1 cellular context compared by ENCODE assay signal in the genomic region with DNA sequence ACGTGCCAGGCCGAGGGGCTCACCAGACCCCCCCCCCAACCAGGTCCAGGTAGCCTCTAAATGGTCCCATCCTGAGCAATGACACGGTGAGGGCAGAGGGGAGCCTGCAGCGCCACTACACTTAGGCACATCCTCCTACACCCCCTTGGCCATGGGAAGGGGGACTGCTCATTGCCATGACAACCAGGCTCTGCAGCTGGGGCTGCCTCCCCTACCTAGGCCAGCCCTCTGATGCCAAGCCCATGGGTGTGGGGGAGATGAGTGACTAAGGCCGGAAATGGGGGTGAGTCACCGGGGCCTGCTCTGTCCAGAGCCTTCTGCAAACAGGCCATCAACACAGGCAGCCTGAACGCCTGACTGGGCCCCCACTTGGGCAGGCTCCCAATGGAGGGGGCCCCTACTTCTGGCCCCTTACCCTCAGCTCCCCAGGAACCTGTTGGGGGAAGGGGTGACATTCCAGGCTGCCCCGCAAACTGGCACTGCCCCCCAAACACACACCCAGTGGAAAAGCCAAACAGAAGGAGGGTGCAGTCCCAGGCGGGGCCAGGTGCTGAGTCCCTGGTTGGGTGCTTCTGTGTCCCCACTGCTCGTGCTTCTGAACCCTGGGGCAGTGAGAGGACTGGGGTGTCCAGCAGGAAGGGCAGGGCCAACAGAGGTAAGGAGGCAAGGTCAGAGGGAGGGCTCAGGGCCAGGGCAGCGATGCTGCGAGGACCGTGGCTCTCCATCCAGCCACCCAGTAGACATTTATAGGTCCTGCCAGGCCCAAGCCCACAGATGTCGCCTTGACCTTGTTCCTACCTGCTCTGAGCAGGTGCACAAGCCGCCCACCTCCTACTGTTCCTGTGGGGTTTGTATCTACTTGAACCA.
TF ChIP-seq lines count a peak whose summit lies in the region.

No MANE protein-coding gene starts in this region.

TF ChIP-seq in HepG2, 621 proteins besides CTCF, POLR2A, EP300 and RAD21 (continued from another document and continues in another):
- TF ChIP-seq, protein P1, sequence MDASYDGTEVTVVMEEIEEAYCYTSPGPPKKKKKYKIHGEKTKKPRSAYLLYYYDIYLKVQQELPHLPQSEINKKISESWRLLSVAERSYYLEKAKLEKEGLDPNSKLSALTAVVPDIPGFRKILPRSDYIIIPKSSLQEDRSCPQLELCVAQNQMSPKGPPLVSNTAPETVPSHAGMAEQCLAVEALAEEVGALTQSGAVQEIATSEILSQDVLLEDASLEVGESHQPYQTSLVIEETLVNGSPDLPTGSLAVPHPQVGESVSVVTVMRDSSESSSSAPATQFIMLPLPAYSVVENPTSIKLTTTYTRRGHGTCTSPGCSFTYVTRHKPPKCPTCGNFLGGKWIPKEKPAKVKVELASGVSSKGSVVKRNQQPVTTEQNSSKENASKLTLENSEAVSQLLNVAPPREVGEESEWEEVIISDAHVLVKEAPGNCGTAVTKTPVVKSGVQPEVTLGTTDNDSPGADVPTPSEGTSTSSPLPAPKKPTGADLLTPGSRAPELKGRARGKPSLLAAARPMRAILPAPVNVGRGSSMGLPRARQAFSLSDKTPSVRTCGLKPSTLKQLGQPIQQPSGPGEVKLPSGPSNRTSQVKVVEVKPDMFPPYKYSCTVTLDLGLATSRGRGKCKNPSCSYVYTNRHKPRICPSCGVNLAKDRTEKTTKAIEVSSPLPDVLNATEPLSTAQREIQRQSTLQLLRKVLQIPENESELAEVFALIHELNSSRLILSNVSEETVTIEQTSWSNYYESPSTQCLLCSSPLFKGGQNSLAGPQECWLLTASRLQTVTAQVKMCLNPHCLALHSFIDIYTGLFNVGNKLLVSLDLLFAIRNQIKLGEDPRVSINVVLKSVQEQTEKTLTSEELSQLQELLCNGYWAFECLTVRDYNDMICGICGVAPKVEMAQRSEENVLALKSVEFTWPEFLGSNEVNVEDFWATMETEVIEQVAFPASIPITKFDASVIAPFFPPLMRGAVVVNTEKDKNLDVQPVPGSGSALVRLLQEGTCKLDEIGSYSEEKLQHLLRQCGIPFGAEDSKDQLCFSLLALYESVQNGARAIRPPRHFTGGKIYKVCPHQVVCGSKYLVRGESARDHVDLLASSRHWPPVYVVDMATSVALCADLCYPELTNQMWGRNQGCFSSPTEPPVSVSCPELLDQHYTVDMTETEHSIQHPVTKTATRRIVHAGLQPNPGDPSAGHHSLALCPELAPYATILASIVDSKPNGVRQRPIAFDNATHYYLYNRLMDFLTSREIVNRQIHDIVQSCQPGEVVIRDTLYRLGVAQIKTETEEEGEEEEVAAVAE (CRISPR knock-in tag; IDR thresholded peaks at IDR 0.05; ENCODE audit: borderline replicate concordance), result no peak; the same call in 1 of the 2 replicates
- TF ChIP-seq ZNF670 (CRISPR knock-in tag; IDR thresholded peaks at IDR 0.05; ENCODE audit: borderline replicate concordance), result peak; percentile 73; the same call in 1 of the 2 replicates
- TF ChIP-seq ZNF547 (CRISPR knock-in tag; IDR thresholded peaks at IDR 0.05), result peak; percentile 88
- TF ChIP-seq HIVEP1 (CRISPR knock-in tag; IDR thresholded peaks at IDR 0.05), result peak; percentile 74
- no peak for TF ChIP-seq NFKB2 (CRISPR knock-in tag; IDR thresholded peaks at IDR 0.05; ENCODE audit: borderline replicate concordance)
- no peak for TF ChIP-seq ZNF720 (CRISPR knock-in tag; IDR thresholded peaks at IDR 0.05)
- TF ChIP-seq ZNF564 (CRISPR knock-in tag; IDR thresholded peaks at IDR 0.05), result no peak
- no peak; the same call in 1 of the 2 replicates for TF ChIP-seq ZSCAN25 (CRISPR knock-in tag; IDR thresholded peaks at IDR 0.05)
- TF ChIP-seq, protein P2, sequence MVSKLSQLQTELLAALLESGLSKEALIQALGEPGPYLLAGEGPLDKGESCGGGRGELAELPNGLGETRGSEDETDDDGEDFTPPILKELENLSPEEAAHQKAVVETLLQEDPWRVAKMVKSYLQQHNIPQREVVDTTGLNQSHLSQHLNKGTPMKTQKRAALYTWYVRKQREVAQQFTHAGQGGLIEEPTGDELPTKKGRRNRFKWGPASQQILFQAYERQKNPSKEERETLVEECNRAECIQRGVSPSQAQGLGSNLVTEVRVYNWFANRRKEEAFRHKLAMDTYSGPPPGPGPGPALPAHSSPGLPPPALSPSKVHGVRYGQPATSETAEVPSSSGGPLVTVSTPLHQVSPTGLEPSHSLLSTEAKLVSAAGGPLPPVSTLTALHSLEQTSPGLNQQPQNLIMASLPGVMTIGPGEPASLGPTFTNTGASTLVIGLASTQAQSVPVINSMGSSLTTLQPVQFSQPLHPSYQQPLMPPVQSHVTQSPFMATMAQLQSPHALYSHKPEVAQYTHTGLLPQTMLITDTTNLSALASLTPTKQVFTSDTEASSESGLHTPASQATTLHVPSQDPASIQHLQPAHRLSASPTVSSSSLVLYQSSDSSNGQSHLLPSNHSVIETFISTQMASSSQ (IDR thresholded peaks at IDR 0.05; ENCODE audit: low read depth), result 0 out of 2 replicates have a peak, but pooled peaks have one; percentile 26
- TF ChIP-seq, protein P2 (CRISPR knock-in tag; IDR thresholded peaks at IDR 0.05; ENCODE audit: borderline replicate concordance), result no peak
- peak; percentile 74 for TF ChIP-seq ZNF567 (CRISPR knock-in tag; IDR thresholded peaks at IDR 0.05; ENCODE audit: borderline replicate concordance)
- TF ChIP-seq ATF7 (IDR thresholded peaks at IDR 0.05), result no peak
- peak; percentile 37; the same call in 1 of the 2 replicates for TF ChIP-seq ATF7 (CRISPR knock-in tag; IDR thresholded peaks at IDR 0.05)
- no peak for TF ChIP-seq ZC3H4 (CRISPR knock-in tag; IDR thresholded peaks at IDR 0.05; ENCODE audit: borderline replicate concordance)
- no peak for TF ChIP-seq ZFP37 (CRISPR knock-in tag; IDR thresholded peaks at IDR 0.05; ENCODE audit: borderline replicate concordance)
- TF ChIP-seq, protein P3, sequence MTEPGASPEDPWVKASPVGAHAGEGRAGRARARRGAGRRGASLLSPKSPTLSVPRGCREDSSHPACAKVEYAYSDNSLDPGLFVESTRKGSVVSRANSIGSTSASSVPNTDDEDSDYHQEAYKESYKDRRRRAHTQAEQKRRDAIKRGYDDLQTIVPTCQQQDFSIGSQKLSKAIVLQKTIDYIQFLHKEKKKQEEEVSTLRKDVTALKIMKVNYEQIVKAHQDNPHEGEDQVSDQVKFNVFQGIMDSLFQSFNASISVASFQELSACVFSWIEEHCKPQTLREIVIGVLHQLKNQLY (CRISPR knock-in tag; IDR thresholded peaks at IDR 0.05), result no peak
- TF ChIP-seq THAP11 (CRISPR knock-in tag; IDR thresholded peaks at IDR 0.05), result peak; percentile 67
- TF ChIP-seq, protein P4, sequence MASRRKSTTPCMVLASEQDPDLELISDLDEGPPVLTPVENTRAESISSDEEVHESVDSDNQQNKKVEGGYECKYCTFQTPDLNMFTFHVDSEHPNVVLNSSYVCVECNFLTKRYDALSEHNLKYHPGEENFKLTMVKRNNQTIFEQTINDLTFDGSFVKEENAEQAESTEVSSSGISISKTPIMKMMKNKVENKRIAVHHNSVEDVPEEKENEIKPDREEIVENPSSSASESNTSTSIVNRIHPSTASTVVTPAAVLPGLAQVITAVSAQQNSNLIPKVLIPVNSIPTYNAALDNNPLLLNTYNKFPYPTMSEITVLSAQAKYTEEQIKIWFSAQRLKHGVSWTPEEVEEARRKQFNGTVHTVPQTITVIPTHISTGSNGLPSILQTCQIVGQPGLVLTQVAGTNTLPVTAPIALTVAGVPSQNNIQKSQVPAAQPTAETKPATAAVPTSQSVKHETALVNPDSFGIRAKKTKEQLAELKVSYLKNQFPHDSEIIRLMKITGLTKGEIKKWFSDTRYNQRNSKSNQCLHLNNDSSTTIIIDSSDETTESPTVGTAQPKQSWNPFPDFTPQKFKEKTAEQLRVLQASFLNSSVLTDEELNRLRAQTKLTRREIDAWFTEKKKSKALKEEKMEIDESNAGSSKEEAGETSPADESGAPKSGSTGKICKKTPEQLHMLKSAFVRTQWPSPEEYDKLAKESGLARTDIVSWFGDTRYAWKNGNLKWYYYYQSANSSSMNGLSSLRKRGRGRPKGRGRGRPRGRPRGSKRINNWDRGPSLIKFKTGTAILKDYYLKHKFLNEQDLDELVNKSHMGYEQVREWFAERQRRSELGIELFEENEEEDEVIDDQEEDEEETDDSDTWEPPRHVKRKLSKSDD (CRISPR knock-in tag; IDR thresholded peaks at IDR 0.05; ENCODE audit: low read depth), result no peak
- 0 out of 2 replicates have a peak, but pooled peaks have one; percentile 6 for TF ChIP-seq RFX5 (IDR thresholded peaks at IDR 0.05; ENCODE audit: low read depth, low read length)
- TF ChIP-seq NR2F1 (CRISPR knock-in tag; IDR thresholded peaks at IDR 0.05), result peak in 1 of 2 experiments; percentile 56; a peak in 1 of 4 replicates
- peak; percentile 95 for TF ChIP-seq SRSF1 (optimal IDR thresholded peaks at IDR 0.05; ENCODE audit: low read depth, low read length)
- TF ChIP-seq, protein P5, sequence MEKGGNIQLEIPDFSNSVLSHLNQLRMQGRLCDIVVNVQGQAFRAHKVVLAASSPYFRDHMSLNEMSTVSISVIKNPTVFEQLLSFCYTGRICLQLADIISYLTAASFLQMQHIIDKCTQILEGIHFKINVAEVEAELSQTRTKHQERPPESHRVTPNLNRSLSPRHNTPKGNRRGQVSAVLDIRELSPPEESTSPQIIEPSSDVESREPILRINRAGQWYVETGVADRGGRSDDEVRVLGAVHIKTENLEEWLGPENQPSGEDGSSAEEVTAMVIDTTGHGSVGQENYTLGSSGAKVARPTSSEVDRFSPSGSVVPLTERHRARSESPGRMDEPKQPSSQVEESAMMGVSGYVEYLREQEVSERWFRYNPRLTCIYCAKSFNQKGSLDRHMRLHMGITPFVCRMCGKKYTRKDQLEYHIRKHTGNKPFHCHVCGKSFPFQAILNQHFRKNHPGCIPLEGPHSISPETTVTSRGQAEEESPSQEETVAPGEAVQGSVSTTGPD (CRISPR knock-in tag; IDR thresholded peaks at IDR 0.05), result no peak
- TF ChIP-seq SMARCE1 (IDR thresholded peaks at IDR 0.05; ENCODE audit: borderline replicate concordance), result no peak
- TF ChIP-seq, protein P6, sequence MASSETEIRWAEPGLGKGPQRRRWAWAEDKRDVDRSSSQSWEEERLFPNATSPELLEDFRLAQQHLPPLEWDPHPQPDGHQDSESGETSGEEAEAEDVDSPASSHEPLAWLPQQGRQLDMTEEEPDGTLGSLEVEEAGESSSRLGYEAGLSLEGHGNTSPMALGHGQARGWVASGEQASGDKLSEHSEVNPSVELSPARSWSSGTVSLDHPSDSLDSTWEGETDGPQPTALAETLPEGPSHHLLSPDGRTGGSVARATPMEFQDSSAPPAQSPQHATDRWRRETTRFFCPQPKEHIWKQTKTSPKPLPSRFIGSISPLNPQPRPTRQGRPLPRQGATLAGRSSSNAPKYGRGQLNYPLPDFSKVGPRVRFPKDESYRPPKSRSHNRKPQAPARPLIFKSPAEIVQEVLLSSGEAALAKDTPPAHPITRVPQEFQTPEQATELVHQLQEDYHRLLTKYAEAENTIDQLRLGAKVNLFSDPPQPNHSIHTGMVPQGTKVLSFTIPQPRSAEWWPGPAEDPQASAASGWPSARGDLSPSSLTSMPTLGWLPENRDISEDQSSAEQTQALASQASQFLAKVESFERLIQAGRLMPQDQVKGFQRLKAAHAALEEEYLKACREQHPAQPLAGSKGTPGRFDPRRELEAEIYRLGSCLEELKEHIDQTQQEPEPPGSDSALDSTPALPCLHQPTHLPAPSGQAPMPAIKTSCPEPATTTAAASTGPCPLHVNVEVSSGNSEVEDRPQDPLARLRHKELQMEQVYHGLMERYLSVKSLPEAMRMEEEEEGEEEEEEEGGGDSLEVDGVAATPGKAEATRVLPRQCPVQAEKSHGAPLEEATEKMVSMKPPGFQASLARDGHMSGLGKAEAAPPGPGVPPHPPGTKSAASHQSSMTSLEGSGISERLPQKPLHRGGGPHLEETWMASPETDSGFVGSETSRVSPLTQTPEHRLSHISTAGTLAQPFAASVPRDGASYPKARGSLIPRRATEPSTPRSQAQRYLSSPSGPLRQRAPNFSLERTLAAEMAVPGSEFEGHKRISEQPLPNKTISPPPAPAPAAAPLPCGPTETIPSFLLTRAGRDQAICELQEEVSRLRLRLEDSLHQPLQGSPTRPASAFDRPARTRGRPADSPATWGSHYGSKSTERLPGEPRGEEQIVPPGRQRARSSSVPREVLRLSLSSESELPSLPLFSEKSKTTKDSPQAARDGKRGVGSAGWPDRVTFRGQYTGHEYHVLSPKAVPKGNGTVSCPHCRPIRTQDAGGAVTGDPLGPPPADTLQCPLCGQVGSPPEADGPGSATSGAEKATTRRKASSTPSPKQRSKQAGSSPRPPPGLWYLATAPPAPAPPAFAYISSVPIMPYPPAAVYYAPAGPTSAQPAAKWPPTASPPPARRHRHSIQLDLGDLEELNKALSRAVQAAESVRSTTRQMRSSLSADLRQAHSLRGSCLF (CRISPR knock-in tag; IDR thresholded peaks at IDR 0.05; ENCODE audit: borderline replicate concordance), result no peak
- 0 out of 2 replicates have a peak, but pooled peaks have one; percentile 8 for TF ChIP-seq ZNF614 (CRISPR knock-in tag; IDR thresholded peaks at IDR 0.05; ENCODE audit: borderline replicate concordance)
- peak; percentile 66 for TF ChIP-seq PTBP1 (IDR thresholded peaks at IDR 0.05; ENCODE audit: low read depth, low read length, poor library complexity, severe bottlenecking)
- peak; percentile 96 for TF ChIP-seq KDM3A (CRISPR knock-in tag; IDR thresholded peaks at IDR 0.05; ENCODE audit: low read depth)
- TF ChIP-seq ZNF772 (CRISPR knock-in tag; IDR thresholded peaks at IDR 0.05), result peak; percentile 77
- TF ChIP-seq PAF1 (CRISPR knock-in tag; IDR thresholded peaks at IDR 0.05), result no peak
- TF ChIP-seq SIN3B (IDR thresholded peaks at IDR 0.05; ENCODE audit: low read length), result 0 out of 2 replicates have a peak, but pooled peaks have one; percentile 19
- TF ChIP-seq PITX1 (CRISPR knock-in tag; IDR thresholded peaks at IDR 0.05), result peak; percentile 43; the same call in 1 of the 2 replicates
- TF ChIP-seq ZNF749 (CRISPR knock-in tag; IDR thresholded peaks at IDR 0.05; ENCODE audit: borderline replicate concordance), result no peak
- TF ChIP-seq SMC3 (IDR thresholded peaks at IDR 0.05; ENCODE audit: low read length), result no peak
- TF ChIP-seq, protein P7, sequence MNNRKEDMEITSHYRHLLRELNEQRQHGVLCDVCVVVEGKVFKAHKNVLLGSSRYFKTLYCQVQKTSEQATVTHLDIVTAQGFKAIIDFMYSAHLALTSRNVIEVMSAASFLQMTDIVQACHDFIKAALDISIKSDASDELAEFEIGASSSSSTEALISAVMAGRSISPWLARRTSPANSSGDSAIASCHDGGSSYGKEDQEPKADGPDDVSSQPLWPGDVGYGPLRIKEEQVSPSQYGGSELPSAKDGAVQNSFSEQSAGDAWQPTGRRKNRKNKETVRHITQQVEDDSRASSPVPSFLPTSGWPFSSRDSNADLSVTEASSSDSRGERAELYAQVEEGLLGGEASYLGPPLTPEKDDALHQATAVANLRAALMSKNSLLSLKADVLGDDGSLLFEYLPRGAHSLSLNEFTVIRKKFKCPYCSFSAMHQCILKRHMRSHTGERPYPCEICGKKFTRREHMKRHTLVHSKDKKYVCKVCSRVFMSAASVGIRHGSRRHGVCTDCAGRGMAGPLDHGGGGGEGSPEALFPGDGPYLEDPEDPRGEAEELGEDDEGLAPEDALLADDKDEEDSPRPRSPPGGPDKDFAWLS (CRISPR knock-in tag; IDR thresholded peaks at IDR 0.05; ENCODE audit: borderline replicate concordance), result peak; percentile 99
